ENCODE assay signal across 21 cellular contexts in the genomic region with DNA sequence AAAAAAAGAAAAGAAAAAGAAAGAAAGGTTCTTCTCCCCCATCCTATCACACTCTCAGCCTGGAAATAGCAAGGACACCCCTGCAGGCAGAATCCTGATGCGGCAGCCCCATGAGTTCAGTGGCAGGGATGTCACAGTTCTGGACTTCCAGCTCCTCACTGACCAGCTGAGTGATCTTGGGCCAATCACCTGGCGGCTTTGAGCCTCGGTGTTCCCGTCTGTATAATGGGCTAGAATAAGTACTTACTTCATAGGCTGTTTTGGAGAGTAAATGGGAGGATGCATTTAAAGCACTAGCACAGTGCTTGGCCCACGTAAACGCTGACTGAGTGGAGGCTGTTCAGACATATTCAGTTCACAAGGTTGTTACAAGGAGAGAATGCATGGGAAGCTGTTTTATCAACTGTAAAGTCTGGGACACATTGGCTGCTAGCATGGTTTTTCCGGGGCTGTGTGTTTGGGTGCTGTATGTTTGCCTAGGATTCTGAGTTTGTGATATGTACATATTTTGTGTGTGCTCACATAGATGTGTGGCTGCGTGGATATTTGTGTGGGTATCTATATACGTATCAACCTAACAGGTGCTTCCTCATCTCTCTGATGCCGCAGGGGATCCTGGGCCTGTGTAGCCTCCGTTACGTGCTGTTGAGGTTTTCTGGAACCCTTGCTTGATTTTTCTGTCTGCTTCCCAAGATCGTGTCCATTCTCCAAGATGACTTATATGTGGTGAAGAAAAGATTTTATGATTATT. TPM values are rescaled to one million over a fixed set of nuclear protein-coding genes. Genes with fewer than 3 reads are reported as not detected.
"Had no signal": no experiment of that assay in that cellular context is flagged by ENCODE, and none has a peak within 500 bp of the region (broad histone marks: within the 10 kb centered on the region; RNA-seq: fewer than 3 reads in every experiment).

No MANE protein-coding gene starts in this region.

- H3K4me3 ChIP-seq: cardiac muscle cell, esophagus squamous epithelium, heart right ventricle, left ventricle myocardium inferior, pancreas, smooth muscle cell, upper lobe of right lung had no signal

- DNase-seq: activated CD4-positive, alpha-beta T cell treated with anti-CD3 and anti-CD28 coated beads, Interleukin-2, amount 50 U/mL, for 4 hours; activated gamma-delta T cell; effector CD8-positive, alpha-beta T cell; esophagus squamous epithelium; heart right ventricle; immature natural killer cell; kidney glomerular epithelial cell; left ventricle myocardium inferior; mammary epithelial cell; pancreas; stimulated activated CD4-positive, alpha-beta T cell treated with anti-CD3 and anti-CD28 coated beads, Interleukin-4, amount 100 ng/mL, for 1 hour; upper lobe of right lung; WERI-Rb-1 had no signal

- H3K27me3 ChIP-seq: cardiac muscle cell, pancreas had no signal

- FAIRE-seq: pancreas had no signal

- H3K4me2 ChIP-seq: smooth muscle cell had no signal

- H3K36me3 ChIP-seq: cardiac muscle cell, esophagus squamous epithelium, heart right ventricle, left ventricle myocardium inferior, pancreas, upper lobe of right lung, WERI-Rb-1 had no signal

- H3K27ac ChIP-seq: cardiac muscle cell, esophagus squamous epithelium, heart right ventricle, left ventricle myocardium inferior, pancreas, upper lobe of right lung, WERI-Rb-1 had no signal

- H3K9me3 ChIP-seq: esophagus squamous epithelium, heart right ventricle, left ventricle myocardium inferior, pancreas, upper lobe of right lung had no signal

- ATAC-seq: heart right ventricle, pancreas, sciatic nerve, upper lobe of right lung had no signal

RNA-seq across cellular contexts. Expression of a gene that starts 3.4 kb away (rescaled TPM):
- total RNA-seq: activated CD8-positive, alpha-beta memory T cell treated with anti-CD3 and anti-CD28 coated beads for 36 hours; chondrocyte; esophagus squamous epithelium; left ventricle myocardium inferior; mammary epithelial cell; myocyte; pancreas; sciatic nerve; smooth muscle cell; T-helper 2 cell treated with Interferon-gamma antibody and Interleukin-4, amounts not matched to agents 100 ng/mL and 5 ng/mL, for 36 hours; upper lobe of right lung had no signal
- polyA plus RNA-seq: cardiac muscle cell, heart right ventricle, immature natural killer cell, mammary epithelial cell, pancreas, smooth muscle cell, thymus had no signal

RNA-seq across cellular contexts. Expression of a gene that starts 5.8 kb away (rescaled TPM):
- total RNA-seq: activated CD8-positive, alpha-beta memory T cell treated with anti-CD3 and anti-CD28 coated beads for 36 hours; cardiac muscle cell; chondrocyte; esophagus squamous epithelium; mammary epithelial cell; myocyte; smooth muscle cell; upper lobe of right lung had no signal
- polyA plus RNA-seq: cardiac muscle cell, mammary epithelial cell, smooth muscle cell had no signal
